ENCODE assay signal across 12 cellular contexts in the genomic region with DNA sequence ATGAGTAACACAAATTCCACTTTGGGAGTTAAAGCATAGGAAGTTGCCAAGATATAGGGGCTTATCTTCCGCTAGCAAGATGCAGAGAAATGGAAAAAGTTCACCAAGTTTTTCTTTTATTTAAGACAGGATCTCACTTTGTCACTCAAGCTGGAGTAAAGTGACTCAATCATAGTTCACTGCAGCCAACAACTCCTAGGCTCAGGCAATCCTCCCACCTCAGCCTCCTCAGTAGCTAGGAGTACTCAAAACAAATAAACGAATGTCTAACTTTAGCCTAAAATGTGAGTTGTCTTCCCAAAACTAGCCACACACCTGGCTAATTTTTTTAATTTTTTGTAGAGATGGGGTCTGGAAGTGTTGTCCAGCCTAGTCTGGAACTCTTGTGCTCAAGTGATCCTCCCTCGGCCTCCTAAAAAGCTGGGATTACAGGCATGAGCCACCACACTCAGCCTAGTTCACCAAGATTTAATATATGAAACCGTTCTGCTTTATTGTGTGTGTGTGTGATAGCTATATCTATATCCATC. TPM values are rescaled to one million over a fixed set of nuclear protein-coding genes. Genes with fewer than 3 reads are reported as not detected.
DNase-seq lines count a peak whose midpoint lies in the region; ATAC-seq, FAIRE-seq and TF ChIP-seq lines count a peak whose summit lies in the region.
"Had no signal": no experiment of that assay in that cellular context is flagged by ENCODE, and none has a peak within 500 bp of the region (broad histone marks: within the 10 kb centered on the region; RNA-seq: fewer than 3 reads in every experiment).

No MANE protein-coding gene starts in this region.

- H3K9me3 ChIP-seq in CD8-positive, alpha-beta T cell (ENCODE audit: low read length), result no peaks in the 10 kb centered on the region
- H3K9me3 ChIP-seq in MG63, result 0 out of 2 replicates have a peak, but pooled peaks cover 4% of the 10 kb centered on the region

- CTCF ChIA-PET in CD8-positive, alpha-beta T cell (lab: Charles Lee), result interaction anchor here (0.6 kb wide), 1 partner anchor 13 kb away, joined by 3 read pairs; no protein-coding TSS in a partner anchor
- CTCF ChIA-PET in activated naive CD4-positive, alpha-beta T cell treated with anti-CD3 and anti-CD28 coated beads, Interleukin-2, amount 10 ng/mL, durations not matched to agents 7 days and 5 days (lab: Charles Lee), result no interaction called here

- DNase-seq in CD8-positive, alpha-beta T cell, result peak in 1 of 7 experiments; percentile 23
- DNase-seq in MG63 (peak; percentile 50), cerebellar cortex (ENCODE audit: low spot score) (peak; percentile 22), T-helper 1 cell (no peak), NCI-H510A treated with DMSO at 0.1 percent for 48 hours (lab: John Stamatoyannopoulos, UW) (no peak), HTR-8/SVneo (ENCODE audit: insufficient read length, low spot score) (no peak)
- DNase-seq in naive thymus-derived CD8-positive, alpha-beta T cell, result no peak
- DNase-seq in activated naive CD4-positive, alpha-beta T cell treated with anti-CD3 and anti-CD28 coated beads, Interleukin-2, amount 10 ng/mL, durations not matched to agents 7 days and 5 days, result no peak
- DNase-seq: activated CD4-positive, alpha-beta T cell treated with anti-CD3 and anti-CD28 coated beads, Interleukin-2, amount 10 ng/mL, durations not matched to agents 24 days and 14 days; activated naive CD4-positive, alpha-beta T cell treated with anti-CD3 and anti-CD28 coated beads for 36 hours; COR-L47 had no signal

- H3K27ac ChIP-seq in CD8-positive, alpha-beta T cell (ENCODE audit: low read depth, low read length), result no peak overlapping the region

- H3K4me1 Mint-ChIP-seq in CD8-positive, alpha-beta T cell (ENCODE audit: low read depth), result peaks cover 36% of the 10 kb centered on the region
- peaks cover 15 to 47% (median 41%) of the 10 kb centered on the region in 4 donors for H3K4me1 Mint-ChIP-seq in naive thymus-derived CD8-positive, alpha-beta T cell
- H3K4me1 Mint-ChIP-seq in activated naive CD4-positive, alpha-beta T cell treated with anti-CD3 and anti-CD28 coated beads, Interleukin-2, amount 10 ng/mL, durations not matched to agents 7 days and 5 days, result peaks cover 41% of the 10 kb centered on the region

- H3K4me3 ChIP-seq in CD8-positive, alpha-beta T cell (ENCODE audit: low read depth, low read length), result no peak overlapping the region
- H3K4me3 ChIP-seq in MG63, result no peak overlapping the region

- H3K27me3 ChIP-seq in CD8-positive, alpha-beta T cell (ENCODE audit: insufficient read depth, low read length), result no peaks in the 10 kb centered on the region
- no peaks in the 10 kb centered on the region for H3K27me3 ChIP-seq in MG63

- no peaks in the 10 kb centered on the region for H3K9me3 Mint-ChIP-seq in CD8-positive, alpha-beta T cell
- no peaks in the 10 kb centered on the region for H3K9me3 Mint-ChIP-seq in naive thymus-derived CD8-positive, alpha-beta T cell
- no peaks in the 10 kb centered on the region for H3K9me3 Mint-ChIP-seq in activated naive CD4-positive, alpha-beta T cell treated with anti-CD3 and anti-CD28 coated beads, Interleukin-2, amount 10 ng/mL, durations not matched to agents 7 days and 5 days
- H3K9me3 Mint-ChIP-seq: activated CD4-positive, alpha-beta T cell treated with anti-CD3 and anti-CD28 coated beads, Interleukin-2, amount 10 ng/mL, durations not matched to agents 24 days and 14 days; activated naive CD4-positive, alpha-beta T cell treated with anti-CD3 and anti-CD28 coated beads for 36 hours; stimulated activated memory B cell treated with anti-CD40 and anti-IgM and Interleukin-4, amounts not matched to agents 10 μg/mL and 1 μg/mL and 100 μg/mL, for 72 hours had no signal

- peaks cover 46% of the 10 kb centered on the region for H3K36me3 ChIP-seq in CD8-positive, alpha-beta T cell (ENCODE audit: insufficient read depth, low read length)
- peaks cover 49% of the 10 kb centered on the region for H3K36me3 ChIP-seq in MG63

- no peaks in the 10 kb centered on the region for H3K27me3 Mint-ChIP-seq in CD8-positive, alpha-beta T cell (ENCODE audit: low read depth)
- H3K27me3 Mint-ChIP-seq in naive thymus-derived CD8-positive, alpha-beta T cell, result no peaks in the 10 kb centered on the region
- H3K27me3 Mint-ChIP-seq in activated naive CD4-positive, alpha-beta T cell treated with anti-CD3 and anti-CD28 coated beads, Interleukin-2, amount 10 ng/mL, durations not matched to agents 7 days and 5 days, result no peaks in the 10 kb centered on the region
- H3K27me3 Mint-ChIP-seq: activated CD4-positive, alpha-beta T cell treated with anti-CD3 and anti-CD28 coated beads, Interleukin-2, amount 10 ng/mL, durations not matched to agents 24 days and 14 days; stimulated activated memory B cell treated with anti-CD40 and anti-IgM and Interleukin-4, amounts not matched to agents 10 μg/mL and 1 μg/mL and 100 μg/mL, for 72 hours had no signal

- H3K27ac Mint-ChIP-seq in CD8-positive, alpha-beta T cell, result peak overlapping the region; percentile 57
- H3K27ac Mint-ChIP-seq in naive thymus-derived CD8-positive, alpha-beta T cell, result peak overlapping the region in 9 of 10 donors; percentile 3 to 91 (median 34)
- H3K27ac Mint-ChIP-seq in activated naive CD4-positive, alpha-beta T cell treated with anti-CD3 and anti-CD28 coated beads, Interleukin-2, amount 10 ng/mL, durations not matched to agents 7 days and 5 days, result no peak overlapping the region
- H3K27ac Mint-ChIP-seq: activated CD4-positive, alpha-beta T cell treated with anti-CD3 and anti-CD28 coated beads, Interleukin-2, amount 10 ng/mL, durations not matched to agents 24 days and 14 days; activated naive CD4-positive, alpha-beta T cell treated with anti-CD3 and anti-CD28 coated beads for 36 hours; stimulated activated memory B cell treated with anti-CD40 and anti-IgM and Interleukin-4, amounts not matched to agents 10 μg/mL and 1 μg/mL and 100 μg/mL, for 72 hours had no signal

- peaks cover 27% of the 10 kb centered on the region for H3K4me1 ChIP-seq in CD8-positive, alpha-beta T cell (ENCODE audit: insufficient read depth, low read length)

- intact Hi-C loops in CD8-positive, alpha-beta T cell (cut with DNase I, micrococcal nuclease), result loop anchor here (10.0 kb wide), 3 partner anchors 53 to 1373 kb away; partner anchors contain the start of genes MINDY3 (in 1 of the 2) and STAM (in 1 of the 2)

- no peak for FAIRE-seq in HTR-8/SVneo (lab: Jason Lieb, UNC)

- peaks cover 57% of the 10 kb centered on the region for H3K36me3 Mint-ChIP-seq in CD8-positive, alpha-beta T cell
- peaks cover 4 to 58% (median 28%) of the 10 kb centered on the region in 3 donors for H3K36me3 Mint-ChIP-seq in naive thymus-derived CD8-positive, alpha-beta T cell
- H3K36me3 Mint-ChIP-seq in activated naive CD4-positive, alpha-beta T cell treated with anti-CD3 and anti-CD28 coated beads, Interleukin-2, amount 10 ng/mL, durations not matched to agents 7 days and 5 days, result peaks cover 47% of the 10 kb centered on the region

- no peak overlapping the region for H3K4me3 Mint-ChIP-seq in CD8-positive, alpha-beta T cell
- H3K4me3 Mint-ChIP-seq in naive thymus-derived CD8-positive, alpha-beta T cell, result no peak overlapping the region
- H3K4me3 Mint-ChIP-seq in activated naive CD4-positive, alpha-beta T cell treated with anti-CD3 and anti-CD28 coated beads, Interleukin-2, amount 10 ng/mL, durations not matched to agents 7 days and 5 days, result no peak overlapping the region
- H3K4me3 Mint-ChIP-seq: activated CD4-positive, alpha-beta T cell treated with anti-CD3 and anti-CD28 coated beads, Interleukin-2, amount 10 ng/mL, durations not matched to agents 24 days and 14 days; activated naive CD4-positive, alpha-beta T cell treated with anti-CD3 and anti-CD28 coated beads for 36 hours; stimulated activated memory B cell treated with anti-CD40 and anti-IgM and Interleukin-4, amounts not matched to agents 10 μg/mL and 1 μg/mL and 100 μg/mL, for 72 hours had no signal

- no peak for TF ChIP-seq CTCF in CD8-positive, alpha-beta T cell (IDR thresholded peaks at IDR 0.05)

- POLR2A ChIA-PET in CD8-positive, alpha-beta T cell (lab: Charles Lee), result interaction anchor here (0.8 to 1.2 kb wide), 2 partner anchors 8 to 213 kb away, joined by 3 read pairs; no protein-coding TSS in a partner anchor
- POLR2A ChIA-PET in naive thymus-derived CD8-positive, alpha-beta T cell (lab: Charles Lee), result interaction anchor here (1.0 kb wide), 1 partner anchor 8 kb away, joined by 4 read pairs; no protein-coding TSS in a partner anchor

- ATAC-seq in CD8-positive, alpha-beta T cell, result no peak
- ATAC-seq in naive thymus-derived CD8-positive, alpha-beta T cell, result peak in 1 of 2 donors; percentile 12
- ATAC-seq: stimulated activated memory B cell treated with anti-CD40 and anti-IgM and Interleukin-4, amounts not matched to agents 10 μg/mL and 1 μg/mL and 100 μg/mL, for 72 hours had no signal

RNA-seq across cellular contexts. Expression of gene VIM, which starts 9.9 kb away (rescaled TPM):
- 100 to 1,000 TPM; 776 to 783 TPM for total RNA-seq in CD8-positive, alpha-beta T cell
- 6,535 and 7,091 TPM in 2 replicates for total RNA-seq in MG63 (2014; rRNA removed; shearing (Covaris generic); ENCODE audit: low replicate concordance)
- 100 to 1,000 TPM; 593 to 621 TPM for total RNA-seq in naive thymus-derived CD8-positive, alpha-beta T cell
- polyA plus RNA-seq in naive thymus-derived CD8-positive, alpha-beta T cell, result 100 to 1,000 TPM; 295 to 479 (median 434) TPM

RNA-seq across cellular contexts. Expression of gene TRDMT1, which starts 36.5 kb away (rescaled TPM):
- 10 to 100 TPM; 10.4 to 11.7 TPM for total RNA-seq in CD8-positive, alpha-beta T cell
- 3.3 and 13.1 TPM in 2 replicates for total RNA-seq in MG63 (2014; rRNA removed; shearing (Covaris generic); ENCODE audit: low replicate concordance)
- 10 to 100 TPM; 17.9 to 22.6 TPM for total RNA-seq in naive thymus-derived CD8-positive, alpha-beta T cell
- polyA plus RNA-seq in naive thymus-derived CD8-positive, alpha-beta T cell, result 10 to 100 TPM in 2 of 3 donors, 1 to 10 TPM in 1; 6.9 to 10.7 (median 10.6) TPM

Comparison
In these comparisons a context has a peak if more than half of its experiments do, and no peak if none do; other contexts are left out.
1. DNase-seq: peak in MG63 (single experiment) and cerebellar cortex (single experiment); none in naive thymus-derived CD8-positive, alpha-beta T cell (0 of 10), T-helper 1 cell (0 of 5), activated naive CD4-positive, alpha-beta T cell treated with anti-CD3 and anti-CD28 coated beads, Interleukin-2, amount 10 ng/mL, durations not matched to agents 7 days and 5 days (single experiment), NCI-H510A treated with DMSO at 0.1 percent for 48 hours (single experiment) and HTR-8/SVneo (single experiment).